Comparison of ENCODE assay signal across 12 cellular contexts in genomic region chr6:148451690-148452089, GRCh38.
A peak's percentile ranks its signal among the peaks of the same experiment; 100 is the strongest.
DNase-seq lines count a peak whose midpoint lies in the region; ATAC-seq, FAIRE-seq and TF ChIP-seq lines count a peak whose summit lies in the region.
"Had no signal": no experiment of that assay in that cellular context is flagged by ENCODE, and none has a peak within 500 bp of the region (broad histone marks: within the 10 kb centered on the region; RNA-seq: fewer than 3 reads in every experiment).

No MANE protein-coding gene starts in this region.

- ATAC-seq in HepG2, result no peak
- ATAC-seq in HG03354 (IDR thresholded peaks at IDR 0.05; ENCODE audit: poor library complexity, severe bottlenecking, unreplicated experiment), result peak; percentile 77
- no peak for ATAC-seq in GM12878
- no peak for ATAC-seq in SK-N-SH treated with all-trans-retinoic acid at 6 μM for 48 hours
- no peak for ATAC-seq in left colon

- SMC1A ChIA-PET in GM12878 (lab: Charles Lee; ENCODE audit: uncharacterized antibody, unreplicated experiment), result no interaction called here

- H3K4me2 ChIP-seq in HepG2 (ENCODE audit: low read depth, low read length) (no peak overlapping the region), GM12878 (ENCODE audit: control insufficient read depth, insufficient read depth) (no peak overlapping the region)

- WGBS in liver, result 81% methylated on average over 8 of the region's 8 CpGs
- 96% methylated on average over 8 of the region's 8 CpGs for WGBS in HepG2 (ENCODE audit: low lambda C conversion rate)
- 15% methylated on average over 8 of the region's 8 CpGs for WGBS in GM12878 (ENCODE audit: insufficient coverage, insufficient replicate concordance, low lambda C conversion rate, missing lambda C conversion rate)
- 75 to 81% methylated on average over 8 of the region's 8 CpGs for WGBS in thyroid gland, 2 donors

- peaks cover 59% of the 10 kb centered on the region for H3K36me3 Mint-ChIP-seq in HFFc6 (ENCODE audit: low read depth)

- CTCF ChIA-PET in HepG2 (lab: Yijun Ruan, JAX; ENCODE audit: low intra/inter-chr PET ratio, low total read pairs) (no interaction called here), GM12878 (lab: Yijun Ruan, JAX) (interaction anchor here (1.8 to 2.5 kb wide), 2 partner anchors 13 to 14 kb away, joined by 5 to 6 read pairs; no protein-coding TSS in a partner anchor)

- intact Hi-C loops in HepG2 (cut with micrococcal nuclease; ENCODE audit: unreplicated experiment) (no loop called here), GM12878 (cut with micrococcal nuclease; ENCODE audit: unreplicated experiment) (no loop called here), thyroid gland (cut with DNase I) (loop anchor here (10.0 kb wide), 1 partner anchor 47 kb away; no protein-coding TSS in a partner anchor), left colon (cut with DNase I, micrococcal nuclease) (no loop called here)

- H3K9ac ChIP-seq in liver (ENCODE audit: low read depth in 1 of 2, low read length in 2 of 2) (no peak overlapping the region), HepG2 (ENCODE audit: insufficient read depth, low read depth, low read length) (no peak overlapping the region), GM12878 (ENCODE audit: control insufficient read depth, insufficient read depth, low read length) (no peak overlapping the region)

- DNase-seq in HepG2 (ENCODE audit: low spot score) (no peak), GM12878 (ENCODE audit: low read depth, low spot score) (no peak), thyroid gland (no peak), left colon (no peak), HFFc6 (no peak)
- DNase-seq: NCI-H2081, posterior cingulate gyrus, RPMI8226 had no signal

- peaks cover 8% of the 10 kb centered on the region for H3K27me3 Mint-ChIP-seq in HFFc6 (ENCODE audit: insufficient read depth)

- in situ Hi-C loops in HepG2 (cut with HindIII; ENCODE audit: extremely low pct_ligation_motif_present, low pct_unique_long_range_greater_than_20kb) (no loop called here), GM12878 (cut with MboI) (no loop called here)

- no peaks in the 10 kb centered on the region for H3K9me3 ChIP-seq in liver (ENCODE audit: control insufficient read depth in 4 of 4, low read length in 3 of 4)
- no peaks in the 10 kb centered on the region for H3K9me3 ChIP-seq in HepG2 (ENCODE audit: low read length)
- H3K9me3 ChIP-seq in GM12878 (replicated peaks; ENCODE audit: control insufficient read depth, insufficient read depth, low read length), result no peaks in the 10 kb centered on the region
- no peaks in the 10 kb centered on the region for H3K9me3 ChIP-seq in thyroid gland

- peaks cover 52% of the 10 kb centered on the region for H3K4me1 Mint-ChIP-seq in HFFc6 (ENCODE audit: low read depth)

- no peaks in the 10 kb centered on the region for H3K79me2 ChIP-seq in HepG2 (ENCODE audit: insufficient read depth, low read length)
- no peaks in the 10 kb centered on the region for H3K79me2 ChIP-seq in GM12878 (ENCODE audit: control insufficient read depth, insufficient read depth, low read length)

- TF ChIP-seq CTCF in liver (IDR thresholded peaks at IDR 0.05; ENCODE audit: low read depth, low read length, missing input control), result no peak
- TF ChIP-seq CTCF in HepG2 (CRISPR knock-in tag; IDR thresholded peaks at IDR 0.05), result no peak
- TF ChIP-seq CTCF in GM12878 (IDR thresholded peaks at IDR 0.05 in 2 of 3, conservative IDR thresholded peaks at IDR 0.05 in 1 of 3; ENCODE audit: control insufficient read depth in 2 of 3, extremely low read depth in 1 of 3, insufficient read depth in 1 of 3, low read depth in 3 of 3, low read length in 3 of 3), result no peak
- TF ChIP-seq CTCF in thyroid gland (IDR thresholded peaks at IDR 0.05), result no peak
- TF ChIP-seq CTCF in HFFc6 (IDR thresholded peaks at IDR 0.05), result no peak

- H3K4me3 Mint-ChIP-seq in HFFc6, result no peak overlapping the region

- BruUV-seq in HepG2 (replicated peaks; lab: Mats Ljungman, UMichigan) (no TSS peak), GM12878 (replicated peaks; lab: Mats Ljungman, UMichigan) (no TSS peak)

- no peak overlapping the region for H3K27ac ChIP-seq in liver (ENCODE audit: low read depth in 1 of 2, low read length in 2 of 2)
- no peak overlapping the region for H3K27ac ChIP-seq in HepG2 (ENCODE audit: extremely low read length, insufficient read depth, low read length)
- no peak overlapping the region for H3K27ac ChIP-seq in GM12878 (ENCODE audit: control insufficient read depth, insufficient read depth)
- peak overlapping the region in 2 of 3 donors; percentile 50 to 92 for H3K27ac ChIP-seq in thyroid gland

- peak; percentile 5 to 21 for TF ChIP-seq RAD21 in liver (IDR thresholded peaks at IDR 0.05)
- no peak for TF ChIP-seq RAD21 in HepG2 (CRISPR knock-in tag; IDR thresholded peaks at IDR 0.05)
- TF ChIP-seq RAD21 in GM12878 (IDR thresholded peaks at IDR 0.05; ENCODE audit: insufficient read depth, low read depth, low read length), result no peak

- H3K4me3 ChIP-seq in liver (ENCODE audit: low read depth in 1 of 3, low read length in 3 of 3), result no peak overlapping the region
- no peak overlapping the region for H3K4me3 ChIP-seq in HepG2 (replicated peaks in 1 of 3; ENCODE audit: insufficient read depth in 1 of 3, low read depth in 2 of 3, low read length in 3 of 3)
- no peak overlapping the region for H3K4me3 ChIP-seq in GM12878
- no peak overlapping the region for H3K4me3 ChIP-seq in thyroid gland (replicated peaks in 1 of 3)

- H3K27ac Mint-ChIP-seq in HFFc6, result no peak overlapping the region

- H3K27me3 ChIP-seq in liver (ENCODE audit: control insufficient read depth in 4 of 4, insufficient read depth in 4 of 4, low read length in 3 of 4) (no peaks in the 10 kb centered on the region), HepG2 (ENCODE audit: control insufficient read depth in 1 of 2, insufficient read depth in 2 of 2, low read length in 2 of 2) (no peaks in the 10 kb centered on the region), GM12878 (replicated peaks in 1 of 2; ENCODE audit: control insufficient read depth in 2 of 2, insufficient read depth in 2 of 2, low read length in 1 of 2) (no peaks in the 10 kb centered on the region; a peak in 1 of 4 replicates), thyroid gland (no peaks in the 10 kb centered on the region)

- H3K36me3 ChIP-seq in liver (ENCODE audit: control insufficient read depth in 4 of 4, insufficient read depth in 3 of 4, low read depth in 1 of 4, low read length in 3 of 4) (peaks cover 0 to 2% (median under 1%) of the 10 kb centered on the region in 4 donors), HepG2 (replicated peaks in 1 of 2; ENCODE audit: control insufficient read depth in 1 of 2, insufficient read depth in 2 of 2, low read length in 2 of 2) (peaks cover 0 to 3% of the 10 kb centered on the region in 2 experiments; a peak in 2 of 5 replicates), GM12878 (ENCODE audit: control insufficient read depth in 2 of 2, insufficient read depth in 2 of 2, low read length in 1 of 2) (no peaks in the 10 kb centered on the region), thyroid gland (peaks cover 0 to 3% of the 10 kb centered on the region in 2 donors)

- no peaks in the 10 kb centered on the region for H3K9me3 Mint-ChIP-seq in HFFc6

- H4K20me1 ChIP-seq in HepG2 (ENCODE audit: insufficient read depth, low read length) (no peaks in the 10 kb centered on the region), GM12878 (ENCODE audit: control insufficient read depth, insufficient read depth) (no peaks in the 10 kb centered on the region)

- TF ChIP-seq POLR2A in HepG2 (IDR thresholded peaks at IDR 0.05; ENCODE audit: insufficient read depth in 1 of 2, low read depth in 2 of 2, low read length in 2 of 2), result no peak
- TF ChIP-seq POLR2A in GM12878 (IDR thresholded peaks at IDR 0.05; ENCODE audit: low read depth, low read length), result no peak
- no peak for TF ChIP-seq POLR2A in thyroid gland (IDR thresholded peaks at IDR 0.05)

- POLR2A ChIA-PET in HepG2 (lab: Yijun Ruan, JAX) (no interaction called here), GM12878 (lab: Charles Lee) (no interaction called here)

- no peak overlapping the region for H2AFZ ChIP-seq in HepG2 (ENCODE audit: low read length)
- no peak overlapping the region for H2AFZ ChIP-seq in GM12878 (ENCODE audit: control insufficient read depth, low read depth, low read length)

- FAIRE-seq in HepG2 (lab: Jason Lieb, UNC) (no peak), GM12878 (lab: Jason Lieb, UNC) (peak; percentile 31)
- FAIRE-seq: H1 had no signal

- H3K4me1 ChIP-seq in liver (ENCODE audit: control insufficient read depth in 4 of 4, insufficient read depth in 4 of 4, low read length in 3 of 4) (peaks cover 0 to 1% (median 0%) of the 10 kb centered on the region in 4 donors), HepG2 (ENCODE audit: insufficient read depth, low read length) (peaks cover 11% of the 10 kb centered on the region; the same call in 1 of the 2 replicates), GM12878 (ENCODE audit: control insufficient read depth, insufficient read depth, low read length) (no peaks in the 10 kb centered on the region), thyroid gland (peaks cover 46 to 60% of the 10 kb centered on the region in 2 donors)

- no peak for TF ChIP-seq EP300 in HepG2 (IDR thresholded peaks at IDR 0.05; ENCODE audit: low read depth in 2 of 2, low read length in 2 of 2)
- TF ChIP-seq EP300 in HepG2 (CRISPR knock-in tag; IDR thresholded peaks at IDR 0.05; ENCODE audit: borderline replicate concordance), result no peak
- no peak for TF ChIP-seq EP300 in GM12878 (IDR thresholded peaks at IDR 0.05; ENCODE audit: borderline replicate concordance in 1 of 2, control insufficient read depth in 1 of 2, low read depth in 2 of 2, low read length in 2 of 2)

- RAD21 ChIA-PET in GM12878 (lab: Charles Lee; ENCODE audit: unreplicated experiment), result no interaction called here

TF ChIP-seq in liver, 16 proteins besides CTCF, POLR2A, EP300 and RAD21:
- TF ChIP-seq FOXA2 (IDR thresholded peaks at IDR 0.05) (no peak), NR2F2 (IDR thresholded peaks at IDR 0.05) (peak; percentile 87)
TF ChIP-seq in liver: peak in this region for 1.

TF ChIP-seq in HepG2, 621 proteins besides CTCF, POLR2A, EP300 and RAD21 (continues in another document):
- no peak for TF ChIP-seq TEAD3 (CRISPR knock-in tag; optimal IDR thresholded peaks at IDR 0.05; ENCODE audit: borderline replicate concordance)
- no peak for TF ChIP-seq ZNF282 (IDR thresholded peaks at IDR 0.05; ENCODE audit: partially characterized antibody)
- TF ChIP-seq MED1 (CRISPR knock-in tag; IDR thresholded peaks at IDR 0.05), result no peak
- no peak for TF ChIP-seq MED13 (CRISPR knock-in tag; IDR thresholded peaks at IDR 0.05)

TF ChIP-seq in GM12878, 131 proteins besides CTCF, POLR2A, EP300 and RAD21 (continues in another document):
- TF ChIP-seq TCF3 (IDR thresholded peaks at IDR 0.05; ENCODE audit: borderline replicate concordance, insufficient read depth, low read depth, low read length) (no peak), SIN3A (IDR thresholded peaks at IDR 0.05; ENCODE audit: low read depth, low read length) (no peak), ZNF384 (IDR thresholded peaks at IDR 0.05; ENCODE audit: borderline replicate concordance, low read depth, low read length) (no peak)

TF ChIP-seq in SK-N-SH treated with all-trans-retinoic acid at 6 μM for 48 hours, 23 proteins besides CTCF, POLR2A, EP300 and RAD21 (continues in another document):
- TF ChIP-seq ZFP30 (CRISPR knock-in tag; IDR thresholded peaks at IDR 0.05), result no peak
- TF ChIP-seq CSDC2 (CRISPR knock-in tag; IDR thresholded peaks at IDR 0.05), result no peak

Comparison
In these comparisons a context has a peak if more than half of its experiments do, and no peak if none do; other contexts are left out.
1. H3K27ac ChIP-seq: peak in thyroid gland (2 of 3); none in liver (0 of 2), HepG2 (single experiment) and GM12878 (single experiment).